ENCODE assay signal across 1 cellular context in the genomic region with DNA sequence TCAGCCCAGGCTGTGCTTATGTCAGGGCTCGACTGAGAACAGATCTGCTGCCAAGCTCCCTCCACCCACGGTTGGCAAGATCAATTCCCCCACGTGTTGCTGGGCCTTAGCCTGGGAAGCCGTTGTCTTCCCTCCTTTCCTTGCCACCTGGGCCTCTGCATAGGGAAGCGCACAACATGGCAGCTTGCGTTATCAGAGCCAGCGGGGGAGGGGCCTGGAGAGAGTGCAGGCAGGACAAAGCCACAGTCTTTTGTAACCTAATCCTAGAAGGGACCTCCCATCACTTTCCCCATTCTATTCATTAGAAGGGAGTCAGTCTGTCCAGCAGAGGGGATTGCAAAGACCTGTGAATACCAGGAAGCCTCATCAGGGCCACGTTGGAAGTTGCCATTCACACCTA.
TF ChIP-seq lines count a peak whose summit lies in the region.

No MANE protein-coding gene starts in this region.

TF ChIP-seq in HCT116, 20 proteins besides CTCF, POLR2A, EP300 and RAD21 (continued from another document):
- TF ChIP-seq, protein P1, sequence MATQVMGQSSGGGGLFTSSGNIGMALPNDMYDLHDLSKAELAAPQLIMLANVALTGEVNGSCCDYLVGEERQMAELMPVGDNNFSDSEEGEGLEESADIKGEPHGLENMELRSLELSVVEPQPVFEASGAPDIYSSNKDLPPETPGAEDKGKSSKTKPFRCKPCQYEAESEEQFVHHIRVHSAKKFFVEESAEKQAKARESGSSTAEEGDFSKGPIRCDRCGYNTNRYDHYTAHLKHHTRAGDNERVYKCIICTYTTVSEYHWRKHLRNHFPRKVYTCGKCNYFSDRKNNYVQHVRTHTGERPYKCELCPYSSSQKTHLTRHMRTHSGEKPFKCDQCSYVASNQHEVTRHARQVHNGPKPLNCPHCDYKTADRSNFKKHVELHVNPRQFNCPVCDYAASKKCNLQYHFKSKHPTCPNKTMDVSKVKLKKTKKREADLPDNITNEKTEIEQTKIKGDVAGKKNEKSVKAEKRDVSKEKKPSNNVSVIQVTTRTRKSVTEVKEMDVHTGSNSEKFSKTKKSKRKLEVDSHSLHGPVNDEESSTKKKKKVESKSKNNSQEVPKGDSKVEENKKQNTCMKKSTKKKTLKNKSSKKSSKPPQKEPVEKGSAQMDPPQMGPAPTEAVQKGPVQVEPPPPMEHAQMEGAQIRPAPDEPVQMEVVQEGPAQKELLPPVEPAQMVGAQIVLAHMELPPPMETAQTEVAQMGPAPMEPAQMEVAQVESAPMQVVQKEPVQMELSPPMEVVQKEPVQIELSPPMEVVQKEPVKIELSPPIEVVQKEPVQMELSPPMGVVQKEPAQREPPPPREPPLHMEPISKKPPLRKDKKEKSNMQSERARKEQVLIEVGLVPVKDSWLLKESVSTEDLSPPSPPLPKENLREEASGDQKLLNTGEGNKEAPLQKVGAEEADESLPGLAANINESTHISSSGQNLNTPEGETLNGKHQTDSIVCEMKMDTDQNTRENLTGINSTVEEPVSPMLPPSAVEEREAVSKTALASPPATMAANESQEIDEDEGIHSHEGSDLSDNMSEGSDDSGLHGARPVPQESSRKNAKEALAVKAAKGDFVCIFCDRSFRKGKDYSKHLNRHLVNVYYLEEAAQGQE (IDR thresholded peaks at IDR 0.05; ENCODE audit: low read depth) = no peak
- TF ChIP-seq SRF (IDR thresholded peaks at IDR 0.05; ENCODE audit: low read depth) = no peak
- no peak for TF ChIP-seq CEBPB (IDR thresholded peaks at IDR 0.05; ENCODE audit: low read depth)
- no peak for TF ChIP-seq SIN3A (IDR thresholded peaks at IDR 0.05; ENCODE audit: low read depth)
- no peak for TF ChIP-seq JUND (IDR thresholded peaks at IDR 0.05)
- no peak for TF ChIP-seq YY1 (IDR thresholded peaks at IDR 0.05; ENCODE audit: extremely low read depth, insufficient replicate concordance, low read depth, low read length)
- no peak for TF ChIP-seq EZH2phosphoT487 (IDR thresholded peaks at IDR 0.05; ENCODE audit: borderline replicate concordance)
- no peak for TF ChIP-seq EGR1 (IDR thresholded peaks at IDR 0.05; ENCODE audit: low read depth)
